ENCODE assay signal across 26 cellular contexts in genomic region chr9:87386490-87386889, GRCh38.
A peak's percentile ranks its signal among the peaks of the same experiment; 100 is the strongest.
DNase-seq lines count a peak whose midpoint lies in the region; ATAC-seq, FAIRE-seq and TF ChIP-seq lines count a peak whose summit lies in the region.
"Had no signal": no experiment of that assay in that cellular context is flagged by ENCODE, and none has a peak within 500 bp of the region (broad histone marks: within the 10 kb centered on the region; RNA-seq: fewer than 3 reads in every experiment).

No MANE protein-coding gene starts in this region.

- TF ChIP-seq EP300 in A549 (IDR thresholded peaks at IDR 0.05) = no peak
- no peak for TF ChIP-seq EP300 in HepG2 (IDR thresholded peaks at IDR 0.05; ENCODE audit: low read depth in 2 of 2, low read length in 2 of 2)
- no peak for TF ChIP-seq EP300 in HepG2 (CRISPR knock-in tag; IDR thresholded peaks at IDR 0.05; ENCODE audit: borderline replicate concordance)

- no peaks in the 10 kb centered on the region for H3K36me3 ChIP-seq in HepG2 (replicated peaks in 1 of 2; ENCODE audit: control insufficient read depth in 1 of 2, insufficient read depth in 2 of 2, low read length in 2 of 2)
- H3K36me3 ChIP-seq: vagina had no signal

- H3K9me3 ChIP-seq in A549 (no peaks in the 10 kb centered on the region), HepG2 (ENCODE audit: low read length) (no peaks in the 10 kb centered on the region)
- H3K9me3 ChIP-seq: testis, vagina had no signal

- ATAC-seq in A549 = peak in 1 of 2 experiments; percentile 27; a peak in 3 of 6 replicates
- ATAC-seq in HepG2 = peak; percentile 47; the same call in 1 of the 3 replicates
- ATAC-seq in activated T-helper 17 cell treated with anti-CD3 and anti-CD28 coated beads, Interleukin-2, amount 50 U/mL, for 72 hours (replicated peaks) = no peak
- no peak for ATAC-seq in HG03095 (IDR thresholded peaks at IDR 0.05; ENCODE audit: unreplicated experiment)
- ATAC-seq in GM21360 (IDR thresholded peaks at IDR 0.05; ENCODE audit: unreplicated experiment) = no peak
- ATAC-seq: T-helper 17 cell had no signal

- no peaks in the 10 kb centered on the region for H3K4me1 Mint-ChIP-seq in activated T-helper 17 cell treated with anti-CD3 and anti-CD28 coated beads, Interleukin-2, amount 50 U/mL, for 72 hours
- H3K4me1 Mint-ChIP-seq: B cell, naive B cell, T-helper 17 cell had no signal

- H3K27ac Mint-ChIP-seq in activated T-helper 17 cell treated with anti-CD3 and anti-CD28 coated beads, Interleukin-2, amount 50 U/mL, for 72 hours = no peak overlapping the region
- H3K27ac Mint-ChIP-seq: activated naive CD4-positive, alpha-beta T cell treated with anti-CD3 and anti-CD28 coated beads for 36 hours; B cell; naive B cell; T-helper 17 cell had no signal

- H3K9me3 Mint-ChIP-seq in activated T-helper 17 cell treated with anti-CD3 and anti-CD28 coated beads, Interleukin-2, amount 50 U/mL, for 72 hours = peaks cover 3% of the 10 kb centered on the region
- H3K9me3 Mint-ChIP-seq: activated naive CD4-positive, alpha-beta T cell treated with anti-CD3 and anti-CD28 coated beads for 36 hours had no signal

- H3K4me1 ChIP-seq in A549 (peaks cover 58% of the 10 kb centered on the region), HepG2 (ENCODE audit: insufficient read depth, low read length) (peaks cover 9% of the 10 kb centered on the region)
- H3K4me1 ChIP-seq: vagina had no signal

- H3K4me2 ChIP-seq in A549 (peak overlapping the region; percentile 61), HepG2 (ENCODE audit: low read depth, low read length) (no peak overlapping the region)

- H3K27ac ChIP-seq in A549 = peak overlapping the region; percentile 70 to 85
- H3K27ac ChIP-seq in HepG2 (ENCODE audit: extremely low read length, insufficient read depth, low read length) = no peak overlapping the region
- H3K27ac ChIP-seq: testis, vagina had no signal

- TF ChIP-seq CTCF in A549 (IDR thresholded peaks at IDR 0.05) (no peak), astrocyte of the spinal cord (IDR thresholded peaks at IDR 0.05; ENCODE audit: low read depth, low read length) (no peak), HepG2 (CRISPR knock-in tag; IDR thresholded peaks at IDR 0.05) (no peak), foreskin fibroblast (IDR thresholded peaks at IDR 0.05; ENCODE audit: low read depth, low read length) (no peak)

- H3K27me3 ChIP-seq in HepG2 (ENCODE audit: control insufficient read depth in 1 of 2, insufficient read depth in 2 of 2, low read length in 2 of 2) = peaks cover 0 to 2% of the 10 kb centered on the region in 2 experiments; a peak in 2 of 5 replicates
- H3K27me3 ChIP-seq: testis, vagina had no signal

- no peak overlapping the region for H3K4me3 ChIP-seq in A549
- no peak overlapping the region for H3K4me3 ChIP-seq in astrocyte of the spinal cord (ENCODE audit: low read depth, low read length)
- no peak overlapping the region for H3K4me3 ChIP-seq in HepG2 (replicated peaks in 1 of 3; ENCODE audit: insufficient read depth in 1 of 3, low read depth in 2 of 3, low read length in 3 of 3)
- H3K4me3 ChIP-seq in foreskin fibroblast (ENCODE audit: low read depth in 1 of 2, low read length in 2 of 2) = no peak overlapping the region
- H3K4me3 ChIP-seq: testis, vagina had no signal

- WGBS in A549 (ENCODE audit: missing lambda C conversion rate) = 0% methylated on average over 2 of the region's 2 CpGs
- WGBS in HepG2 (ENCODE audit: low lambda C conversion rate) = 0% methylated on average over 2 of the region's 2 CpGs

- POLR2A ChIA-PET in A549 (lab: Yijun Ruan, JAX) = interaction anchor here (1.2 to 1.4 kb wide), 2 partner anchors 14 to 111 kb away, joined by 4 to 7 read pairs; partner anchors contain the start of gene DAPK1
- POLR2A ChIA-PET in HepG2 (lab: Yijun Ruan, JAX) = no interaction called here

- H4K20me1 ChIP-seq in HepG2 (ENCODE audit: insufficient read depth, low read length) = no peaks in the 10 kb centered on the region

- no TSS peak for BruUV-seq in HepG2 (replicated peaks; lab: Mats Ljungman, UMichigan)

- DNase-seq in A549 (ENCODE audit: low read depth in 1 of 2, low spot score in 1 of 2) = peak in 1 of 2 experiments; percentile 42
- DNase-seq in NCI-H2029 (lab: John Stamatoyannopoulos, UW) = peak; percentile 3
- DNase-seq in astrocyte of the spinal cord (ENCODE audit: low read depth, low spot score) = peak; percentile 48
- DNase-seq in HepG2 (ENCODE audit: low spot score) = peak; percentile 33
- no peak for DNase-seq in foreskin fibroblast
- DNase-seq: activated CD4-positive, alpha-beta T cell treated with anti-CD3 and anti-CD28 coated beads for 48 hours; activated naive CD4-positive, alpha-beta T cell treated with anti-CD3 and anti-CD28 coated beads for 36 hours; activated T-cell treated with anti-CD3 and anti-CD28 coated beads, Interleukin-2, amount 50 U/mL, for 48 hours; amygdala; caudate nucleus; DMS79 treated with DMSO at 0.1 percent for 48 hours; mesendoderm; naive B cell; NCI-H446; NK-92 treated with Interleukin-12 subunit alpha and Interleukin-12 subunit beta, amount 100 ng/mL, for 24 hours; retina; stimulated activated CD4-positive, alpha-beta T cell treated with anti-CD3 and anti-CD28 coated beads, Interleukin-4, amount 100 ng/mL, for 24 hours; stimulated activated naive CD4-positive, alpha-beta T cell; T-helper 17 cell; testis had no signal

- H3K36me3 Mint-ChIP-seq in activated T-helper 17 cell treated with anti-CD3 and anti-CD28 coated beads, Interleukin-2, amount 50 U/mL, for 72 hours (ENCODE audit: low read depth) = no peaks in the 10 kb centered on the region
- H3K36me3 Mint-ChIP-seq: naive B cell had no signal

- in situ Hi-C loops in astrocyte of the spinal cord (cut with HindIII; ENCODE audit: low sequenced_read_pairs) = no loop called here
- in situ Hi-C loops in HepG2 (cut with HindIII; ENCODE audit: extremely low pct_ligation_motif_present, low pct_unique_long_range_greater_than_20kb) = no loop called here

- intact Hi-C loops in HepG2 (cut with micrococcal nuclease; ENCODE audit: unreplicated experiment) = no loop called here

- CTCF ChIA-PET in A549 (lab: Yijun Ruan, JAX) (interaction anchor here (0.6 to 2.0 kb wide), 6 partner anchors 11 to 277 kb away, joined by 3 to 6 read pairs (median 4); partner anchors contain the start of gene DAPK1), HepG2 (lab: Yijun Ruan, JAX; ENCODE audit: low intra/inter-chr PET ratio, low total read pairs) (no interaction called here)

- TF ChIP-seq POLR2A in A549 (IDR thresholded peaks at IDR 0.05; ENCODE audit: low read length) (no peak), HepG2 (IDR thresholded peaks at IDR 0.05; ENCODE audit: insufficient read depth in 1 of 2, low read depth in 2 of 2, low read length in 2 of 2) (no peak)

- TF ChIP-seq RAD21 in A549 (conservative IDR thresholded peaks at IDR 0.05 in 1 of 2, IDR thresholded peaks at IDR 0.05 in 1 of 2) (no peak), HepG2 (CRISPR knock-in tag; IDR thresholded peaks at IDR 0.05) (no peak)

- H3K79me2 ChIP-seq in HepG2 (ENCODE audit: insufficient read depth, low read length) = no peaks in the 10 kb centered on the region

- H3K27me3 Mint-ChIP-seq in activated T-helper 17 cell treated with anti-CD3 and anti-CD28 coated beads, Interleukin-2, amount 50 U/mL, for 72 hours = peaks cover 15% of the 10 kb centered on the region
- H3K27me3 Mint-ChIP-seq: B cell had no signal

- H2AFZ ChIP-seq in HepG2 (ENCODE audit: low read length) = no peak overlapping the region

- FAIRE-seq in A549 (lab: Jason Lieb, UNC) (no peak), HepG2 (lab: Jason Lieb, UNC) (no peak)
- FAIRE-seq: keratinocyte had no signal

- no peak overlapping the region for H3K9ac ChIP-seq in HepG2 (ENCODE audit: insufficient read depth, low read depth, low read length)

- no peak overlapping the region for H3K4me3 Mint-ChIP-seq in activated T-helper 17 cell treated with anti-CD3 and anti-CD28 coated beads, Interleukin-2, amount 50 U/mL, for 72 hours
- H3K4me3 Mint-ChIP-seq: activated naive CD4-positive, alpha-beta T cell treated with anti-CD3 and anti-CD28 coated beads for 36 hours; B cell; naive B cell; T-helper 17 cell had no signal

TF ChIP-seq in A549, 52 proteins besides CTCF, POLR2A, EP300 and RAD21 (continues in another document):
- no peak for TF ChIP-seq ZSCAN20 (CRISPR knock-in tag; IDR thresholded peaks at IDR 0.05)
- no peak for TF ChIP-seq SMC3 (IDR thresholded peaks at IDR 0.05)
- TF ChIP-seq PBX3 (IDR thresholded peaks at IDR 0.05) = no peak
- TF ChIP-seq FOSL2 (IDR thresholded peaks at IDR 0.05) = no peak
- TF ChIP-seq FOSL2 (CRISPR knock-in tag; IDR thresholded peaks at IDR 0.05) = no peak
- 0 out of 4 replicates have a peak, but pooled peaks of 1 of the 2 experiments have one; percentile 13 for TF ChIP-seq CEBPB (IDR thresholded peaks at IDR 0.05)
- TF ChIP-seq ZNF302 (CRISPR knock-in tag; IDR thresholded peaks at IDR 0.05) = no peak
- TF ChIP-seq EHF (CRISPR knock-in tag; IDR thresholded peaks at IDR 0.05) = no peak
- no peak for TF ChIP-seq CBX8 (IDR thresholded peaks at IDR 0.05)

TF ChIP-seq in HepG2, 621 proteins besides CTCF, POLR2A, EP300 and RAD21 (continues in another document):
- no peak for TF ChIP-seq ZMAT3 (CRISPR knock-in tag; conservative IDR thresholded peaks at IDR 0.05)
- TF ChIP-seq POLR2AphosphoS5 (IDR thresholded peaks at IDR 0.05; ENCODE audit: low read depth, low read length) = no peak
- TF ChIP-seq KDM5B (CRISPR knock-in tag; IDR thresholded peaks at IDR 0.05; ENCODE audit: borderline replicate concordance) = no peak
- TF ChIP-seq GPBP1L1 (CRISPR knock-in tag; IDR thresholded peaks at IDR 0.05) = no peak
- 0 out of 2 replicates have a peak, but pooled peaks have one; percentile 37 for TF ChIP-seq BCL6 (CRISPR knock-in tag; IDR thresholded peaks at IDR 0.05)
- no peak for TF ChIP-seq RFX3 (CRISPR knock-in tag; IDR thresholded peaks at IDR 0.05)
- TF ChIP-seq THAP7 (CRISPR knock-in tag; IDR thresholded peaks at IDR 0.05) = no peak

Comparison
In these comparisons a context has a peak if more than half of its experiments do, and no peak if none do; other contexts are left out.
1. DNase-seq: peak in NCI-H2029 (single experiment), astrocyte of the spinal cord (single experiment) and HepG2 (single experiment); none in foreskin fibroblast (0 of 2).